In the genomic region with DNA sequence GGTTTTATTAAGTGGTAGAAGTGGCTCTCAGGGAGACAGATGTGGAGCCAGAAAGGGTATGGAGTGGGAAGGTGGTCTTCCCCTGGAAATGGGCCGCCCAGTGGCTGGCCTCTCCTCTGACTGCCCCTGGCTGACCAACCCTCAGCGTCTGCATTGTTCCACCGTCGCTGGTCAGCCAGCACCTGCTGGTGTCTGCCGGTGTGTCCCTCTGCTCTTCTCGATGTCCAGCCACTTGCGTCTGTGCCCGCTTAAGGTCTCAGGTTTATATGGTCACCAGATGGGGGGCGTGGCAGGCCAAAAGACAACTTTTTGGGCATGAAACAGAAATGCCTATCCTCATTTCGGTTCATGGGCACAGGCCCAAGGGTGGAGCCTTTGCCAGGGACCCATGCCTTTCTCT, we compare ENCODE assay signal across 34 cellular contexts.
"Had no signal": no experiment of that assay in that cellular context is flagged by ENCODE, and none has a peak within 500 bp of the region (broad histone marks: within the 10 kb centered on the region; RNA-seq: fewer than 3 reads in every experiment).

No MANE protein-coding gene starts in this region.

- H3K9me3 Mint-ChIP-seq: activated CD4-positive, alpha-beta T cell treated with anti-CD3 and anti-CD28 coated beads, Interleukin-2, amount 10 ng/mL, durations not matched to agents 24 days and 14 days had no signal

- H3K27me3 ChIP-seq: ascending aorta, cardiac muscle cell had no signal

- H3K27me3 Mint-ChIP-seq: activated B cell treated with CpG ODN at 0.5 μM for 24 hours; activated CD4-positive, alpha-beta memory T cell treated with anti-CD3 and anti-CD28 coated beads for 36 hours; activated CD4-positive, alpha-beta T cell treated with anti-CD3 and anti-CD28 coated beads, Interleukin-2, amount 10 ng/mL, durations not matched to agents 24 days and 14 days; activated CD8-positive, alpha-beta T cell treated with anti-CD3 and anti-CD28 coated beads for 36 hours; activated naive CD4-positive, alpha-beta T cell treated with anti-CD3 and anti-CD28 coated beads, Interleukin-2, amount 10 ng/mL, durations not matched to agents 7 days and 5 days; activated naive CD4-positive, alpha-beta T cell treated with anti-CD3 and anti-CD28 coated beads, Interleukin-2, amount 50 U/mL, for 24 hours; activated naive CD8-positive, alpha-beta T cell; activated naive CD8-positive, alpha-beta T cell treated with anti-CD3 and anti-CD28 coated beads, Interleukin-2, amount 10 ng/mL, durations not matched to agents 7 days and 5 days; activated naive CD8-positive, alpha-beta T cell treated with anti-CD3 and anti-CD28 coated beads, Interleukin-2, amount 50 U/mL, for 24 hours; activated T-cell treated with anti-CD3 and anti-CD28 coated beads, Interleukin-2, amount 50 U/mL, for 24 hours; brain; central memory CD8-positive, alpha-beta T cell had no signal

- ATAC-seq: activated CD8-positive, alpha-beta T cell treated with anti-CD3 and anti-CD28 coated beads for 36 hours; activated naive CD8-positive, alpha-beta T cell treated with anti-CD3 and anti-CD28 coated beads, Interleukin-2, amount 50 U/mL, for 24 hours had no signal

- H3K27ac ChIP-seq: ascending aorta, cardiac muscle cell, WERI-Rb-1 had no signal

- H3K36me3 Mint-ChIP-seq: activated CD4-positive, alpha-beta memory T cell treated with anti-CD3 and anti-CD28 coated beads for 36 hours; activated naive CD4-positive, alpha-beta T cell treated with anti-CD3 and anti-CD28 coated beads, Interleukin-2, amount 10 ng/mL, durations not matched to agents 7 days and 5 days; activated naive CD4-positive, alpha-beta T cell treated with anti-CD3 and anti-CD28 coated beads, Interleukin-2, amount 50 U/mL, for 24 hours; activated naive CD8-positive, alpha-beta T cell; activated naive CD8-positive, alpha-beta T cell treated with anti-CD3 and anti-CD28 coated beads, Interleukin-2, amount 10 ng/mL, durations not matched to agents 7 days and 5 days; brain had no signal

- H3K27ac Mint-ChIP-seq: activated B cell treated with CpG ODN at 0.5 μM for 24 hours; activated CD4-positive, alpha-beta memory T cell treated with anti-CD3 and anti-CD28 coated beads for 36 hours; activated CD4-positive, alpha-beta T cell treated with anti-CD3 and anti-CD28 coated beads, Interleukin-2, amount 10 ng/mL, durations not matched to agents 24 days and 14 days; activated CD8-positive, alpha-beta T cell treated with anti-CD3 and anti-CD28 coated beads for 36 hours; activated naive CD4-positive, alpha-beta T cell treated with anti-CD3 and anti-CD28 coated beads, Interleukin-2, amount 10 ng/mL, durations not matched to agents 7 days and 5 days; activated naive CD4-positive, alpha-beta T cell treated with anti-CD3 and anti-CD28 coated beads, Interleukin-2, amount 50 U/mL, for 24 hours; activated naive CD8-positive, alpha-beta T cell; activated naive CD8-positive, alpha-beta T cell treated with anti-CD3 and anti-CD28 coated beads, Interleukin-2, amount 10 ng/mL, durations not matched to agents 7 days and 5 days; activated naive CD8-positive, alpha-beta T cell treated with anti-CD3 and anti-CD28 coated beads, Interleukin-2, amount 50 U/mL, for 24 hours; activated T-cell treated with anti-CD3 and anti-CD28 coated beads, Interleukin-2, amount 50 U/mL, for 24 hours; activated T-helper 2 cell treated with anti-CD3 and anti-CD28 coated beads, Interferon-gamma antibody, Interleukin-2, Interleukin-4, amounts not matched to agents 10 μg/mL and 5 μg/mL and 100 μg/mL, durations not matched to agents 14 hours and 24 hours and 36 hours; brain; T-helper 1 cell treated with Interleukin-12 subunit alpha and Interleukin-12 subunit beta and Interleukin-4 antibody, amounts not matched to agents 30 μg/mL and 1 μg/mL, for 36 hours; T-helper 2 cell treated with Interferon-gamma antibody and Interleukin-4, amounts not matched to agents 5 μg/mL and 100 μg/mL, for 36 hours had no signal

- H3K4me3 ChIP-seq: ascending aorta, cardiac muscle cell had no signal

- H3K36me3 ChIP-seq: ascending aorta, cardiac muscle cell, WERI-Rb-1 had no signal

- H3K4me3 Mint-ChIP-seq: activated B cell treated with CpG ODN at 0.5 μM for 24 hours; activated CD4-positive, alpha-beta memory T cell treated with anti-CD3 and anti-CD28 coated beads for 36 hours; activated CD4-positive, alpha-beta T cell treated with anti-CD3 and anti-CD28 coated beads, Interleukin-2, amount 10 ng/mL, durations not matched to agents 24 days and 14 days; activated CD8-positive, alpha-beta T cell treated with anti-CD3 and anti-CD28 coated beads for 36 hours; activated naive CD4-positive, alpha-beta T cell treated with anti-CD3 and anti-CD28 coated beads, Interleukin-2, amount 10 ng/mL, durations not matched to agents 7 days and 5 days; activated naive CD4-positive, alpha-beta T cell treated with anti-CD3 and anti-CD28 coated beads, Interleukin-2, amount 50 U/mL, for 24 hours; activated naive CD8-positive, alpha-beta T cell; activated naive CD8-positive, alpha-beta T cell treated with anti-CD3 and anti-CD28 coated beads, Interleukin-2, amount 10 ng/mL, durations not matched to agents 7 days and 5 days; activated naive CD8-positive, alpha-beta T cell treated with anti-CD3 and anti-CD28 coated beads, Interleukin-2, amount 50 U/mL, for 24 hours; activated T-cell treated with anti-CD3 and anti-CD28 coated beads, Interleukin-2, amount 50 U/mL, for 24 hours; brain; central memory CD8-positive, alpha-beta T cell; T-helper 1 cell treated with Interleukin-12 subunit alpha and Interleukin-12 subunit beta and Interleukin-4 antibody, amounts not matched to agents 30 μg/mL and 1 μg/mL, for 36 hours; T-helper 2 cell treated with Interferon-gamma antibody and Interleukin-4, amounts not matched to agents 5 μg/mL and 100 μg/mL, for 36 hours had no signal

- H3K4me1 ChIP-seq: ascending aorta had no signal

- FAIRE-seq: bronchial epithelial cell had no signal

- DNase-seq: activated B cell treated with CpG ODN at 0.5 μM for 24 hours; activated CD4-positive, alpha-beta memory T cell treated with anti-CD3 and anti-CD28 coated beads for 36 hours; activated CD4-positive, alpha-beta T cell treated with anti-CD3 and anti-CD28 coated beads for 4 hours; activated CD4-positive, alpha-beta T cell treated with anti-CD3 and anti-CD28 coated beads, Interleukin-2, amount 10 ng/mL, durations not matched to agents 24 days and 14 days; activated CD4-positive, alpha-beta T cell treated with anti-CD3 and anti-CD28 coated beads, Interleukin-2, amount 50 U/mL, for 1 hour; activated CD4-positive, alpha-beta T cell treated with anti-CD3 and anti-CD28 coated beads, Interleukin-2, amount 50 U/mL, for 4 hours; activated CD4-positive, CD25-positive, alpha-beta regulatory T cell treated with anti-CD3 and anti-CD28 coated beads, Interleukin-2, amount 50 U/mL, for 72 hours; activated CD8-positive, alpha-beta memory T cell treated with anti-CD3 and anti-CD28 coated beads, Interleukin-2, amount 50 U/mL, for 4 hours; activated CD8-positive, alpha-beta T cell treated with anti-CD3 and anti-CD28 coated beads for 36 hours; activated effector memory CD4-positive, alpha-beta T cell treated with Interleukin-2 at 50 U/mL for 16 hours; activated gamma-delta T cell; activated naive CD4-positive, alpha-beta T cell treated with anti-CD3 and anti-CD28 coated beads, Interleukin-2, amount 10 ng/mL, durations not matched to agents 7 days and 5 days; activated naive CD4-positive, alpha-beta T cell treated with Interleukin-2 at 50 U/mL for 16 hours; activated naive CD8-positive, alpha-beta T cell treated with anti-CD3 and anti-CD28 coated beads, Interleukin-2, amount 10 ng/mL, durations not matched to agents 7 days and 5 days; activated naive CD8-positive, alpha-beta T cell treated with anti-CD3 and anti-CD28 coated beads, Interleukin-2, amount 50 U/mL, for 24 hours; activated T-cell treated with anti-CD3 and anti-CD28 coated beads, Interleukin-2, amount 50 U/mL, for 24 hours; activated T-cell treated with anti-CD3 and anti-CD28 coated beads, Interleukin-2, amount 50 U/mL, for 48 hours; anterior cingulate cortex; caudate nucleus; cerebellar nuclear complex; T-helper 1 cell; T-helper 2 cell; T-helper 9 cell; WERI-Rb-1 had no signal

- H3K4me1 Mint-ChIP-seq: activated B cell treated with CpG ODN at 0.5 μM for 24 hours; activated CD4-positive, alpha-beta T cell treated with anti-CD3 and anti-CD28 coated beads, Interleukin-2, amount 10 ng/mL, durations not matched to agents 24 days and 14 days; activated naive CD4-positive, alpha-beta T cell treated with anti-CD3 and anti-CD28 coated beads, Interleukin-2, amount 10 ng/mL, durations not matched to agents 7 days and 5 days; activated naive CD4-positive, alpha-beta T cell treated with anti-CD3 and anti-CD28 coated beads, Interleukin-2, amount 50 U/mL, for 24 hours; activated naive CD8-positive, alpha-beta T cell treated with anti-CD3 and anti-CD28 coated beads, Interleukin-2, amount 10 ng/mL, durations not matched to agents 7 days and 5 days; activated naive CD8-positive, alpha-beta T cell treated with anti-CD3 and anti-CD28 coated beads, Interleukin-2, amount 50 U/mL, for 24 hours; central memory CD8-positive, alpha-beta T cell had no signal
